In the genomic region with DNA sequence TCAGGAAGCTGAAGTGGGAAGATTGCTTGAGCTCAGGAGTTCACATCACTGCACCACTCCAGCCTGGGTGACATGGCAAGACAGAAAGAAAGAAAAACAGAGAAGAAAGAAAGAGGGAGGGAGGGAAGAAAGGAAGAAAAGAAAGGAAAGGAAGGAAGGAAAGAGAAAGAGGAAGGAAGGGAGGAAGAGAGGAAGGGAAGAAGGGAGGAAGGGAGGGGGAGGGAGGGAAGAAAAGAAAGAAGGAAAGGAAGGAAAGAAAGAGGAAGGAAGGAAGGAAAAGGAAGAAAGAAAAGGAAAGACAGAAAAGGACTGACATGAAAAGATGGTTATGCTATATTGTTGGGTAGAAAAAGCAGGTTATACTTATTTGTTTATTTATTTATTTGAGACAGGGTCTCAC, we compare ENCODE assay signal across 24 cellular contexts. TPM values are rescaled to one million over a fixed set of nuclear protein-coding genes. Genes with fewer than 3 reads are reported as not detected.
A peak's percentile ranks its signal among the peaks of the same experiment; 100 is the strongest.
DNase-seq lines count a peak whose midpoint lies in the region; ATAC-seq and TF ChIP-seq lines count a peak whose summit lies in the region.
"Had no signal": no experiment of that assay in that cellular context is flagged by ENCODE, and none has a peak within 500 bp of the region (broad histone marks: within the 10 kb centered on the region; RNA-seq: fewer than 3 reads in every experiment).

No MANE protein-coding gene starts in this region.

- H3K27ac ChIP-seq in DOHH2 (ENCODE audit: low read depth, low read length), result no peak overlapping the region
- peak overlapping the region; percentile 96 for H3K27ac ChIP-seq in temporal lobe (ENCODE audit: low read depth, low read length)
- H3K27ac ChIP-seq: heart right ventricle, left ventricle myocardium inferior had no signal

- H3K27me3 ChIP-seq in DOHH2 (ENCODE audit: control insufficient read depth, low read length), result peaks cover 2% of the 10 kb centered on the region; the same call in 1 of the 2 replicates
- H3K27me3 ChIP-seq: heart right ventricle had no signal

- CTCF ChIA-PET in activated CD4-positive, alpha-beta T cell treated with anti-CD3 and anti-CD28 coated beads for 36 hours (lab: Charles Lee), result interaction anchor here (0.6 to 2.2 kb wide), 4 partner anchors 17 to 31 kb away, joined by 3 to 11 read pairs (median 5); no protein-coding TSS in a partner anchor

- H3K27ac Mint-ChIP-seq in activated T-helper 17 cell treated with anti-CD3 and anti-CD28 coated beads, Interleukin-2, amount 50 U/mL, for 72 hours, result peak overlapping the region; percentile 65
- H3K27ac Mint-ChIP-seq in memory B cell, result peak overlapping the region; percentile 89
- H3K27ac Mint-ChIP-seq in activated CD4-positive, alpha-beta T cell treated with anti-CD3 and anti-CD28 coated beads for 36 hours, result no peak overlapping the region
- H3K27ac Mint-ChIP-seq: activated naive CD4-positive, alpha-beta T cell treated with anti-CD3 and anti-CD28 coated beads, Interleukin-2, amount 10 ng/mL, durations not matched to agents 7 days and 5 days; CD8-positive, alpha-beta T cell had no signal

- H3K4me2 ChIP-seq in DOHH2 (ENCODE audit: low read length), result peak overlapping the region; percentile 40
- H3K4me2 ChIP-seq: smooth muscle cell had no signal

- no peaks in the 10 kb centered on the region for H3F3A ChIP-seq in DOHH2 (ENCODE audit: control insufficient read depth, insufficient read depth)

- TF ChIP-seq CTCF in DOHH2 (IDR thresholded peaks at IDR 0.05; ENCODE audit: low read depth, low read length, poor library complexity, severe bottlenecking), result no peak

- peaks cover 57% of the 10 kb centered on the region for H3K4me1 ChIP-seq in DOHH2 (ENCODE audit: control insufficient read depth, low read length)

- no peaks in the 10 kb centered on the region for H3K27me3 Mint-ChIP-seq in activated T-helper 17 cell treated with anti-CD3 and anti-CD28 coated beads, Interleukin-2, amount 50 U/mL, for 72 hours
- H3K27me3 Mint-ChIP-seq in memory B cell, result no peaks in the 10 kb centered on the region
- H3K27me3 Mint-ChIP-seq in activated CD4-positive, alpha-beta T cell treated with anti-CD3 and anti-CD28 coated beads for 36 hours, result no peaks in the 10 kb centered on the region
- H3K27me3 Mint-ChIP-seq: activated naive CD4-positive, alpha-beta T cell treated with anti-CD3 and anti-CD28 coated beads, Interleukin-2, amount 10 ng/mL, durations not matched to agents 7 days and 5 days had no signal

- no peaks in the 10 kb centered on the region for H3K36me3 ChIP-seq in DOHH2 (ENCODE audit: control insufficient read depth, low read length)
- H3K36me3 ChIP-seq: cardiac muscle cell had no signal

- H3K4me1 Mint-ChIP-seq in activated T-helper 17 cell treated with anti-CD3 and anti-CD28 coated beads, Interleukin-2, amount 50 U/mL, for 72 hours, result peaks cover 29% of the 10 kb centered on the region
- H3K4me1 Mint-ChIP-seq in memory B cell, result peaks cover 42% of the 10 kb centered on the region
- peaks cover 43% of the 10 kb centered on the region for H3K4me1 Mint-ChIP-seq in activated CD4-positive, alpha-beta T cell treated with anti-CD3 and anti-CD28 coated beads for 36 hours

- intact Hi-C loops in activated CD4-positive, alpha-beta T cell treated with anti-CD3 and anti-CD28 coated beads for 36 hours (cut with DNase I, micrococcal nuclease), result no loop called here

- H3K9me3 Mint-ChIP-seq in activated T-helper 17 cell treated with anti-CD3 and anti-CD28 coated beads, Interleukin-2, amount 50 U/mL, for 72 hours, result no peaks in the 10 kb centered on the region
- no peaks in the 10 kb centered on the region for H3K9me3 Mint-ChIP-seq in memory B cell
- no peaks in the 10 kb centered on the region for H3K9me3 Mint-ChIP-seq in activated CD4-positive, alpha-beta T cell treated with anti-CD3 and anti-CD28 coated beads for 36 hours (ENCODE audit: low read depth)
- H3K9me3 Mint-ChIP-seq: activated naive CD4-positive, alpha-beta T cell treated with anti-CD3 and anti-CD28 coated beads, Interleukin-2, amount 10 ng/mL, durations not matched to agents 7 days and 5 days; activated T-cell treated with anti-CD3 and anti-CD28 coated beads, Interleukin-2, amount 50 U/mL, for 4 hours; CD8-positive, alpha-beta T cell had no signal

- H4K20me1 ChIP-seq in DOHH2 (ENCODE audit: control insufficient read depth, insufficient read depth, low read depth, low read length), result no peaks in the 10 kb centered on the region

- no peaks in the 10 kb centered on the region for H3K9me3 ChIP-seq in DOHH2 (ENCODE audit: control insufficient read depth, insufficient read depth, low read length)
- H3K9me3 ChIP-seq: heart right ventricle, left ventricle myocardium inferior had no signal

- DNase-seq in memory B cell (ENCODE audit: low spot score in 2 of 2), result no peak
- no peak for DNase-seq in activated CD4-positive, alpha-beta T cell treated with anti-CD3 and anti-CD28 coated beads for 36 hours
- no peak for DNase-seq in NCI-H2227 treated with DMSO at 0.1 percent for 48 hours (lab: John Stamatoyannopoulos, UW)
- DNase-seq: activated naive CD4-positive, alpha-beta T cell treated with anti-CD3 and anti-CD28 coated beads, Interleukin-2, amount 10 ng/mL, durations not matched to agents 7 days and 5 days; activated T-cell treated with anti-CD3 and anti-CD28 coated beads, Interleukin-2, amount 50 U/mL, for 4 hours; anterior cingulate cortex; CD8-positive, alpha-beta T cell; foreskin fibroblast; GDM1; heart right ventricle; left ventricle myocardium inferior; NCI-H1694 treated with DMSO at 0.1 percent for 48 hours; NCI-H82; SHP77; stimulated activated CD4-positive, alpha-beta T cell treated with anti-CD3 and anti-CD28 coated beads, Interleukin-2, amount 100 ng/mL, for 48 hours; stimulated activated naive CD4-positive, alpha-beta T cell treated with Interleukin-2 at 50 U/mL for 16 hours had no signal

- peaks cover 14% of the 10 kb centered on the region for H3K79me2 ChIP-seq in DOHH2 (ENCODE audit: control insufficient read depth, low read length)

- peaks cover 11% of the 10 kb centered on the region for H3K36me3 Mint-ChIP-seq in activated T-helper 17 cell treated with anti-CD3 and anti-CD28 coated beads, Interleukin-2, amount 50 U/mL, for 72 hours (ENCODE audit: low read depth)
- H3K36me3 Mint-ChIP-seq in memory B cell, result peaks cover 4% of the 10 kb centered on the region
- peaks cover 3% of the 10 kb centered on the region for H3K36me3 Mint-ChIP-seq in activated CD4-positive, alpha-beta T cell treated with anti-CD3 and anti-CD28 coated beads for 36 hours (ENCODE audit: low read depth)

- no peak overlapping the region for H3K4me3 Mint-ChIP-seq in activated T-helper 17 cell treated with anti-CD3 and anti-CD28 coated beads, Interleukin-2, amount 50 U/mL, for 72 hours
- peak overlapping the region; percentile 57 for H3K4me3 Mint-ChIP-seq in memory B cell
- no peak overlapping the region for H3K4me3 Mint-ChIP-seq in activated CD4-positive, alpha-beta T cell treated with anti-CD3 and anti-CD28 coated beads for 36 hours
- H3K4me3 Mint-ChIP-seq: activated naive CD4-positive, alpha-beta T cell treated with anti-CD3 and anti-CD28 coated beads, Interleukin-2, amount 10 ng/mL, durations not matched to agents 7 days and 5 days; activated T-cell treated with anti-CD3 and anti-CD28 coated beads, Interleukin-2, amount 50 U/mL, for 4 hours; CD8-positive, alpha-beta T cell had no signal

- POLR2A ChIA-PET in activated CD4-positive, alpha-beta T cell treated with anti-CD3 and anti-CD28 coated beads for 36 hours (lab: Charles Lee), result no interaction called here

- no peaks in the 10 kb centered on the region for H3K9me2 ChIP-seq in DOHH2 (replicated peaks; ENCODE audit: control insufficient read depth, low read length)

- peak overlapping the region; percentile 22; the same call in 1 of the 2 replicates for H3K4me3 ChIP-seq in DOHH2 (ENCODE audit: low read length)
- H3K4me3 ChIP-seq: cardiac muscle cell, heart right ventricle, left ventricle myocardium inferior, smooth muscle cell had no signal

- no peak for ATAC-seq in activated T-helper 17 cell treated with anti-CD3 and anti-CD28 coated beads, Interleukin-2, amount 50 U/mL, for 72 hours (replicated peaks)
- ATAC-seq in memory B cell (ENCODE audit: low read depth) (no peak), HG03025 (IDR thresholded peaks at IDR 0.05; ENCODE audit: low FRiP score, unreplicated experiment) (no peak)
- no peak for ATAC-seq in activated CD4-positive, alpha-beta T cell treated with anti-CD3 and anti-CD28 coated beads for 36 hours
- ATAC-seq: activated T-cell treated with anti-CD3 and anti-CD28 coated beads, Interleukin-2, amount 50 U/mL, for 4 hours; CD8-positive, alpha-beta T cell; heart right ventricle had no signal

RNA-seq across cellular contexts. Expression of a gene that starts 3.9 kb away (rescaled TPM):
- 10 to 100 TPM; 25.7 to 26.4 TPM for total RNA-seq in activated T-helper 17 cell treated with anti-CD3 and anti-CD28 coated beads, Interleukin-2, amount 50 U/mL, for 72 hours
- total RNA-seq in temporal lobe, result 9.8 TPM
- total RNA-seq in activated CD4-positive, alpha-beta T cell treated with anti-CD3 and anti-CD28 coated beads for 36 hours, result 10 to 100 TPM; 24.2 to 26.9 TPM

RNA-seq across cellular contexts. Expression of a gene that starts 23.7 kb away (rescaled TPM):
- 10 to 100 TPM in 1 of 2 donors, 1 to 10 TPM in 1; 9.8 to 20.2 TPM for total RNA-seq in activated T-helper 17 cell treated with anti-CD3 and anti-CD28 coated beads, Interleukin-2, amount 50 U/mL, for 72 hours
- total RNA-seq in temporal lobe, result 3.2 TPM
- total RNA-seq in activated CD4-positive, alpha-beta T cell treated with anti-CD3 and anti-CD28 coated beads for 36 hours, result 10 to 100 TPM; 15.1 to 16.1 TPM

RNA-seq across cellular contexts. Expression of a gene that starts 43.2 kb away (rescaled TPM):
- total RNA-seq in activated T-helper 17 cell treated with anti-CD3 and anti-CD28 coated beads, Interleukin-2, amount 50 U/mL, for 72 hours, result not detected
- 0.25 TPM for total RNA-seq in temporal lobe
- total RNA-seq in activated CD4-positive, alpha-beta T cell treated with anti-CD3 and anti-CD28 coated beads for 36 hours, result not detected
- total RNA-seq: activated CD8-positive, alpha-beta memory T cell treated with anti-CD3 and anti-CD28 coated beads for 36 hours; activated T-cell treated with anti-CD3 and anti-CD28 coated beads, Interleukin-2, amount 50 U/mL, for 4 hours; CD8-positive, alpha-beta T cell; HT-29 had no signal
